Comparison of ENCODE assay signal across 9 cellular contexts in the genomic region with DNA sequence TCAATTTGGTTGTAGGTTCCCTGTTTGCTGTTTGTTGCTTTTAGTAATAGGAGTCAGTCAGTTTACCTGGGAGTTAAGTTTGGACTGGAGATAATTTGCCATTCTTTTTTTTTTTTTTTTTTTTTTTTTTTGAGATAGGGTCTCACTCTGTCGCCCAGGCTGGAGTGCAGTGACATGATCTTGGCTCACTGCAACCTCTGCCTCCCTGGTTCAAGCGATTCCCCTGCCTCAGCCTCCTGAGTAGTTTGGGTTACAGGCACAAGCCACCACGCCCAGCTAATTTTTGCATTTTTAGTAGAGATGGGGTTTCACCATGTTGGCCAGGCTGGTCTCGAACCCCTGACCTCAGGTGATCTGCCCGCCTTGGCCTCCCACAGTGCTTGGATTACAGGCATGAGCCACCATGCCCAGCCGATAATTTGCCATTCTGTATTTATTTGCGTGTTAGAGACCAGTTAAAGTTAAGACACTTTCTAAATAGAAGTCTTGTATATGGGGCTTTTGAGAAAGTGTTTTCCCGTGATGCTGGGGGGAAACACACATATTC. TPM values are rescaled to one million over a fixed set of nuclear protein-coding genes. Genes with fewer than 3 reads are reported as not detected.
A peak's percentile ranks its signal among the peaks of the same experiment; 100 is the strongest.
DNase-seq lines count a peak whose midpoint lies in the region; ATAC-seq and TF ChIP-seq lines count a peak whose summit lies in the region.
"Not testable (repeated sequence)": the region's sequence is repeated elsewhere in the genome, so short reads cannot be mapped to it uniquely, and the experiment has no call there.
"Had no signal": no experiment of that assay in that cellular context is flagged by ENCODE, and none has a peak within 500 bp of the region (broad histone marks: within the 10 kb centered on the region; RNA-seq: fewer than 3 reads in every experiment).

No MANE protein-coding gene starts in this region.

- POLR2A ChIA-PET in activated B cell treated with CpG ODN at 0.5 μM for 24 hours (lab: Charles Lee): interaction anchor here (0.6 to 22.7 kb wide), 9 partner anchors 10 to 603 kb away, joined by 3 to 795 read pairs (median 10); a partner anchor contains a TSS

- H3K36me3 Mint-ChIP-seq in CD14-positive monocyte (peaks cover 54 to 64% of the 10 kb centered on the region in 2 donors), IgD-negative memory B cell (peaks cover 44% of the 10 kb centered on the region), activated B cell treated with CpG ODN at 0.5 μM for 24 hours (ENCODE audit: low read depth) (peaks cover 75% of the 10 kb centered on the region), progenitor cell of endocrine pancreas (ENCODE audit: insufficient read depth) (peaks cover 29% of the 10 kb centered on the region)

- H3K4me1 Mint-ChIP-seq in CD14-positive monocyte (peaks cover 40% of the 10 kb centered on the region), IgD-negative memory B cell (peaks cover 48 to 57% (median 55%) of the 10 kb centered on the region in 3 donors), activated B cell treated with CpG ODN at 0.5 μM for 24 hours (peaks cover 69% of the 10 kb centered on the region), progenitor cell of endocrine pancreas (ENCODE audit: low read depth) (peaks cover 22% of the 10 kb centered on the region)

- ATAC-seq in activated B cell treated with CpG ODN at 0.5 μM for 24 hours (ENCODE audit: low read depth); lung (ENCODE audit: insufficient read depth, low FRiP score): not testable (repeated sequence)

- 37 to 71% methylated on average over 8 of the region's 8 CpGs for WGBS in lung, 2 donors
- 57 to 80% methylated on average over 1 to 8 of the region's 8 CpGs for WGBS in transverse colon (ENCODE audit: low coverage in 1 of 2), 2 donors

- intact Hi-C loops in CD14-positive monocyte (cut with micrococcal nuclease) (loop anchor here (5.0 to 10.0 kb wide), 3 partner anchors 60 to 253 kb away; a partner anchor contains a TSS), activated B cell treated with CpG ODN at 0.5 μM for 24 hours (cut with micrococcal nuclease) (loop anchor here (5.0 to 10.0 kb wide), 3 partner anchors 300 to 603 kb away; a partner anchor contains a TSS)
- intact Hi-C loops in transverse colon (cut with DNase I; ENCODE audit: low total_unique reads): not testable (repeated sequence)

- H3K27ac Mint-ChIP-seq in CD14-positive monocyte (peak overlapping the region in 4 of 7 donors; percentile 17 to 46 (median 34)), IgD-negative memory B cell (peak overlapping the region; percentile 96 to 99 (median 98)), activated B cell treated with CpG ODN at 0.5 μM for 24 hours (peak overlapping the region; percentile 95)
- not testable (repeated sequence) for H3K27ac Mint-ChIP-seq in progenitor cell of endocrine pancreas

- TF ChIP-seq CTCF in CD14-positive monocyte (IDR thresholded peaks at IDR 0.05); activated B cell treated with CpG ODN at 0.5 μM for 24 hours (IDR thresholded peaks at IDR 0.05); astrocyte of the spinal cord (IDR thresholded peaks at IDR 0.05; ENCODE audit: low read depth, low read length); epithelial cell of proximal tubule (conservative IDR thresholded peaks at IDR 0.05; ENCODE audit: low read depth, low read length); lung (IDR thresholded peaks at IDR 0.05; ENCODE audit: control extremely low read depth, extremely low read depth); progenitor cell of endocrine pancreas (IDR thresholded peaks at IDR 0.05; ENCODE audit: unreplicated experiment); transverse colon (IDR thresholded peaks at IDR 0.05): not testable (repeated sequence)

- CTCF ChIA-PET in activated B cell treated with CpG ODN at 0.5 μM for 24 hours (lab: Charles Lee): interaction anchor here (1.4 to 1.7 kb wide), 2 partner anchors 67 to 68 kb away, joined by 5 to 8 read pairs; no protein-coding TSS in a partner anchor

- H3K4me3 ChIP-seq in astrocyte of the spinal cord (ENCODE audit: low read depth, low read length) (peak overlapping the region; percentile 95), epithelial cell of proximal tubule (ENCODE audit: low read depth, low read length) (peak overlapping the region; percentile 99), lung (peak overlapping the region; percentile 31), transverse colon (peak overlapping the region in 3 of 4 donors; percentile 88 to 94 (median 91))

- not testable (repeated sequence) for H3K27me3 Mint-ChIP-seq in CD14-positive monocyte (ENCODE audit: low read depth in 3 of 3); IgD-negative memory B cell; activated B cell treated with CpG ODN at 0.5 μM for 24 hours; progenitor cell of endocrine pancreas

- not testable (repeated sequence) for H3K4me1 ChIP-seq in lung (ENCODE audit: control insufficient read depth in 2 of 2, insufficient read depth in 2 of 2, low read length in 2 of 2)
- H3K4me1 ChIP-seq in transverse colon: peaks cover 0 to 66% (median 37%) of the 10 kb centered on the region in 4 donors

- in situ Hi-C loops in astrocyte of the spinal cord (cut with HindIII; ENCODE audit: low sequenced_read_pairs); transverse colon (cut with MboI; ENCODE audit: low pct_ligation_motif_present in 1 of 4, low pct_unique_long_range_greater_than_20kb in 1 of 4, low sequenced_read_pairs in 3 of 4): not testable (repeated sequence)

- H3K27ac ChIP-seq in lung (ENCODE audit: low read depth in 1 of 2, low read length in 1 of 2): not testable (repeated sequence)
- H3K27ac ChIP-seq in transverse colon: peak overlapping the region; percentile 97 to 100 (median 98)

- DNase-seq in CD14-positive monocyte (ENCODE audit: low spot score); activated B cell treated with CpG ODN at 0.5 μM for 24 hours; astrocyte of the spinal cord (ENCODE audit: low read depth, low spot score); epithelial cell of proximal tubule (ENCODE audit: low read depth); lung (ENCODE audit: low spot score); progenitor cell of endocrine pancreas (ENCODE audit: low spot score, unreplicated experiment); transverse colon: not testable (repeated sequence)

- not testable (repeated sequence) for TF ChIP-seq EP300 in transverse colon (IDR thresholded peaks at IDR 0.05; ENCODE audit: low read depth)

- not testable (repeated sequence) for H3K27me3 ChIP-seq in lung (ENCODE audit: control insufficient read depth, insufficient read depth); transverse colon

- H3K36me3 ChIP-seq in lung (ENCODE audit: control insufficient read depth in 2 of 2, insufficient read depth in 2 of 2, low read length in 2 of 2) (peaks cover 19 to 20% of the 10 kb centered on the region in 2 donors), transverse colon (peaks cover 0 to 48% (median 20%) of the 10 kb centered on the region in 4 donors)

- H3K9me3 ChIP-seq in lung (ENCODE audit: control insufficient read depth in 2 of 2, insufficient read depth in 1 of 2, low read length in 1 of 2); transverse colon: not testable (repeated sequence)

- TF ChIP-seq POLR2A in transverse colon (IDR thresholded peaks at IDR 0.05): not testable (repeated sequence)

- H3K9me3 Mint-ChIP-seq in CD14-positive monocyte; IgD-negative memory B cell; activated B cell treated with CpG ODN at 0.5 μM for 24 hours; progenitor cell of endocrine pancreas (ENCODE audit: low read depth): not testable (repeated sequence)

- H3K4me3 Mint-ChIP-seq in CD14-positive monocyte: peak overlapping the region; percentile 97 to 98
- H3K4me3 Mint-ChIP-seq in IgD-negative memory B cell: peak overlapping the region; percentile 98 to 100 (median 99)
- peak overlapping the region; percentile 97 for H3K4me3 Mint-ChIP-seq in activated B cell treated with CpG ODN at 0.5 μM for 24 hours
- peak overlapping the region; percentile 95 for H3K4me3 Mint-ChIP-seq in progenitor cell of endocrine pancreas (ENCODE audit: low read depth)

RNA-seq across cellular contexts. Expression of a gene that starts 2.7 kb away (rescaled TPM):
- 100 to 1,000 TPM; 179 to 186 TPM for polyA plus RNA-seq in CD14-positive monocyte
- 298 TPM for polyA plus RNA-seq in IgD-negative memory B cell
- total RNA-seq in activated B cell treated with CpG ODN at 0.5 μM for 24 hours: 766 and 820 TPM in 2 replicates
- total RNA-seq in epithelial cell of proximal tubule: 42.1 and 84.8 TPM in 2 replicates
- total RNA-seq in lung: 100 to 1,000 TPM; 159 to 219 TPM
- 100 to 1,000 TPM in 1 of 2 donors, 10 to 100 TPM in 1; 70.5 to 128 TPM for polyA plus RNA-seq in lung
- total RNA-seq in progenitor cell of endocrine pancreas: 70.0 and 85.9 TPM in 2 replicates
- total RNA-seq in transverse colon: 100 to 1,000 TPM in 3 of 4 donors, 10 to 100 TPM in 1; 64.1 to 335 (median 186) TPM

RNA-seq across cellular contexts. Expression of a gene that starts 27.1 kb away (rescaled TPM):
- polyA plus RNA-seq in CD14-positive monocyte: 1 to 10 TPM; 1.3 to 2.1 TPM
- polyA plus RNA-seq in IgD-negative memory B cell: 0.79 TPM
- 1.0 and 1.4 TPM in 2 replicates for total RNA-seq in activated B cell treated with CpG ODN at 0.5 μM for 24 hours
- not detected in 2 replicates for total RNA-seq in epithelial cell of proximal tubule
- 1 to 10 TPM in 1 of 2 donors, under 1 TPM in 1; 0.71 to 8.4 TPM for total RNA-seq in lung
- under 1 TPM; 0.72 to 0.94 TPM for polyA plus RNA-seq in lung
- not detected in 2 replicates for total RNA-seq in progenitor cell of endocrine pancreas
- total RNA-seq in transverse colon: under 1 TPM in 1 of 4 donors, not detected in 3; 0.55 TPM
- total RNA-seq: HT1080 had no signal

RNA-seq across cellular contexts. Expression of a gene that starts 54.7 kb away (rescaled TPM):
- 10 to 100 TPM; 10.3 to 21.6 TPM for polyA plus RNA-seq in CD14-positive monocyte
- polyA plus RNA-seq in IgD-negative memory B cell: 134 TPM
- total RNA-seq in activated B cell treated with CpG ODN at 0.5 μM for 24 hours: 296 and 372 TPM in 2 replicates
- total RNA-seq in epithelial cell of proximal tubule: 3.8 and 4.5 TPM in 2 replicates
- total RNA-seq in lung: 10 to 100 TPM; 24.3 to 46.4 TPM
- 10 to 100 TPM; 23.9 to 37.9 TPM for polyA plus RNA-seq in lung
- not detected in 2 replicates for total RNA-seq in progenitor cell of endocrine pancreas
- total RNA-seq in transverse colon: 100 to 1,000 TPM in 1 of 4 donors, 10 to 100 TPM in 3; 59.4 to 171 (median 73.6) TPM

Comparison
In these comparisons a context has a peak if more than half of its experiments do, and no peak if none do; other contexts are left out.
1. H3K4me3 ChIP-seq: peak in every context shown above with its lines; median percentile 99 in epithelial cell of proximal tubule; 95 in astrocyte of the spinal cord; 91 in transverse colon; 31 in lung.